8 cellular contexts compared by ENCODE assay signal in genomic region chr12:46585854-46586621, GRCh38.
DNase-seq lines count a peak whose midpoint lies in the region; ATAC-seq and TF ChIP-seq lines count a peak whose summit lies in the region.

No MANE protein-coding gene starts in this region.

- peak overlapping the region; percentile 83 for H2BK15ac ChIP-seq in mesenchymal stem cell (ENCODE audit: low read depth, poor library complexity, severe bottlenecking)

- H2BK12ac ChIP-seq in mesenchymal stem cell (ENCODE audit: low read length in 2 of 2), result peak overlapping the region; percentile 73 to 99

- no peaks in the 10 kb centered on the region for H3K9me3 ChIP-seq in GM23248 (ENCODE audit: low read depth)
- peaks cover 10% of the 10 kb centered on the region for H3K9me3 ChIP-seq in mesenchymal stem cell (ENCODE audit: control insufficient read depth, low read length)
- peaks cover 0 to 52% (median 4%) of the 10 kb centered on the region in 12 donors for H3K9me3 ChIP-seq in heart left ventricle

- H4K20me1 ChIP-seq in GM23248 (ENCODE audit: insufficient read depth), result no peaks in the 10 kb centered on the region

- no peak for TF ChIP-seq CTCF in heart left ventricle (IDR thresholded peaks at IDR 0.05)

- no peak overlapping the region for H3K23ac ChIP-seq in mesenchymal stem cell (ENCODE audit: low read length in 2 of 2)

- intact Hi-C loops in heart left ventricle (cut with DNase I), result no loop called here

- no peaks in the 10 kb centered on the region for H3K27me3 Mint-ChIP-seq in activated naive CD8-positive, alpha-beta T cell

- peak overlapping the region; percentile 84 for H4K8ac ChIP-seq in mesenchymal stem cell (ENCODE audit: low read length)

- H3K9ac ChIP-seq in GM23248 (no peak overlapping the region), mesenchymal stem cell (ENCODE audit: low read length) (no peak overlapping the region)

- peaks cover 55% of the 10 kb centered on the region for H3K4me1 Mint-ChIP-seq in activated naive CD8-positive, alpha-beta T cell (ENCODE audit: low read depth)

- peaks cover 47% of the 10 kb centered on the region for H3K36me3 Mint-ChIP-seq in activated naive CD8-positive, alpha-beta T cell

- in situ Hi-C loops in GM23248 (cut with MboI) (no loop called here), G401 (cut with HindIII; ENCODE audit: low sequenced_read_pairs) (no loop called here)

- DNase-seq in GM23248 (peak; percentile 39), NCI-H226 (peak; percentile 72), mesenchymal stem cell (peak; percentile 81), D341Med (ENCODE audit: low spot score) (no peak), heart left ventricle (no peak), GF-D8 (lab: John Stamatoyannopoulos, UW) (no peak), G401 (ENCODE audit: low spot score) (no peak)

- H3K27me3 ChIP-seq in GM23248 (replicated peaks; ENCODE audit: insufficient read depth) (no peaks in the 10 kb centered on the region), mesenchymal stem cell (ENCODE audit: control insufficient read depth in 1 of 2, insufficient read depth in 1 of 2, low read length in 2 of 2) (no peaks in the 10 kb centered on the region), heart left ventricle (no peaks in the 10 kb centered on the region)

- no peak overlapping the region for H2BK5ac ChIP-seq in mesenchymal stem cell (ENCODE audit: low read depth, low read length, poor library complexity, severe bottlenecking)

- TF ChIP-seq POLR2A in heart left ventricle (IDR thresholded peaks at IDR 0.05), result no peak

- peak overlapping the region; percentile 55 for H3K4me3 Mint-ChIP-seq in activated naive CD8-positive, alpha-beta T cell

- peak overlapping the region; percentile 86 for H2BK120ac ChIP-seq in mesenchymal stem cell (ENCODE audit: low read depth, low read length)

- peak overlapping the region; percentile 90 to 96 for H3K18ac ChIP-seq in mesenchymal stem cell (ENCODE audit: low read depth in 1 of 2, low read length in 2 of 2)

- H3K36me3 ChIP-seq in GM23248 (ENCODE audit: low read depth) (no peaks in the 10 kb centered on the region), mesenchymal stem cell (ENCODE audit: control insufficient read depth in 1 of 2, insufficient read depth in 2 of 2, low read depth in 1 of 2, low read length in 2 of 2) (no peaks in the 10 kb centered on the region), heart left ventricle (no peaks in the 10 kb centered on the region)

- H2AFZ ChIP-seq in GM23248 (0 out of 2 replicates have a peak overlapping the region, but pooled peaks have one; percentile 41), mesenchymal stem cell (ENCODE audit: low read depth, low read length) (peak overlapping the region; percentile 77)

- peaks cover 9% of the 10 kb centered on the region for H3K4me1 ChIP-seq in GM23248 (ENCODE audit: insufficient read depth)
- peaks cover 8% of the 10 kb centered on the region for H3K4me1 ChIP-seq in mesenchymal stem cell (ENCODE audit: control insufficient read depth, insufficient read depth, low read depth, low read length)
- H3K4me1 ChIP-seq in heart left ventricle, result no peaks in the 10 kb centered on the region

- H3K27ac Mint-ChIP-seq in activated naive CD8-positive, alpha-beta T cell, result peak overlapping the region; percentile 61

- H3F3A ChIP-seq in GM23248 (ENCODE audit: insufficient read depth), result no peaks in the 10 kb centered on the region

- no peak for ATAC-seq in heart left ventricle

- H3K4ac ChIP-seq in mesenchymal stem cell (ENCODE audit: low read depth in 1 of 2, low read length in 2 of 2), result peak overlapping the region; percentile 62 to 87

- H3K4me2 ChIP-seq in GM23248 (ENCODE audit: unreplicated experiment), result no peak overlapping the region
- H3K4me2 ChIP-seq in mesenchymal stem cell (ENCODE audit: low read length, poor library complexity, severe bottlenecking), result peak overlapping the region; percentile 3

- WGBS in GM23248 (ENCODE audit: low coverage in 1 of 2, low lambda C conversion rate in 2 of 2, missing lambda C conversion rate in 2 of 2), 2 experiments, result 78 to 81% methylated on average over 7 of the region's 7 CpGs
- 66% methylated on average over 7 of the region's 7 CpGs for WGBS in mesenchymal stem cell
- WGBS in heart left ventricle, 4 donors, result 69 to 81% (median 75%) methylated on average over 7 of the region's 7 CpGs

- H3K4me3 ChIP-seq in GM23248 (no peak overlapping the region), mesenchymal stem cell (ENCODE audit: insufficient read depth in 1 of 2, low read depth in 1 of 2, low read length in 2 of 2) (no peak overlapping the region), heart left ventricle (no peak overlapping the region)

- H3K9me3 Mint-ChIP-seq in activated naive CD8-positive, alpha-beta T cell (ENCODE audit: low read depth), result peaks cover 30% of the 10 kb centered on the region

- H3K79me2 ChIP-seq in GM23248 (ENCODE audit: insufficient read depth), result no peaks in the 10 kb centered on the region

- H3K79me1 ChIP-seq in mesenchymal stem cell (replicated peaks; ENCODE audit: low read length, poor library complexity, severe bottlenecking), result no peaks in the 10 kb centered on the region

- H2AK5ac ChIP-seq in mesenchymal stem cell (ENCODE audit: low read length, severe bottlenecking), result no peak overlapping the region

- H3K14ac ChIP-seq in mesenchymal stem cell (ENCODE audit: low read length in 2 of 2), result peak overlapping the region in 1 of 2 experiments; percentile 93

- H3K27ac ChIP-seq in GM23248 (no peak overlapping the region), mesenchymal stem cell (ENCODE audit: low read length, poor library complexity, severe bottlenecking) (no peak overlapping the region), heart left ventricle (no peak overlapping the region)

- H3K9me2 ChIP-seq in GM23248 (ENCODE audit: insufficient read depth), result no peaks in the 10 kb centered on the region

- peak overlapping the region; percentile 100 for H4K91ac ChIP-seq in mesenchymal stem cell (ENCODE audit: low read length)

Comparison
In these comparisons a context has a peak if more than half of its experiments do, and no peak if none do; other contexts are left out.
1. DNase-seq: peak in GM23248 (single experiment), NCI-H226 (single experiment) and mesenchymal stem cell (single experiment); none in D341Med (single experiment), heart left ventricle (0 of 5), GF-D8 (single experiment) and G401 (single experiment).